ENCODE assay signal across 27 cellular contexts in the genomic region with DNA sequence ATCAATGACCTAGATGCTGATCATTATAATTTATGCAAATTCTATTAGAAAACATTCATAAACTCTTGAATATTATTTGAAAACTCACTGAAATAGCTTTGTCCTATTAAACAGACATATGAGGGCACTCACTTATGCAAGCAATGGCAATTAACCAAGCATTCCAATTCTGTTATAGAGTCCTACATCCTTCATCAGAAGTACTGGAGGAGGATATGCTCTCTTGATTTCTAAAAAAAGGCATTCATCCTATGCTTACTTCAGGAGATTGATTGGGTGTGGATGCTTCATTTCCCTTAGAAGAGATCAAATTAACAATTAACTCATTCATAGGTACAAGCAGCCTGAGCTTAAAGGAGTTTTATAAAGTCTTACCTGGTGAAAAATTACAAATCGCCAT.
"Had no signal": no experiment of that assay in that cellular context is flagged by ENCODE, and none has a peak within 500 bp of the region (broad histone marks: within the 10 kb centered on the region; RNA-seq: fewer than 3 reads in every experiment).

No MANE protein-coding gene starts in this region.

- H3K4me3 ChIP-seq: coronary artery, dorsolateral prefrontal cortex, esophagus muscularis mucosa, gastrocnemius medialis, heart left ventricle had no signal

- DNase-seq: activated CD4-positive, alpha-beta memory T cell treated with anti-CD3 and anti-CD28 coated beads, Interleukin-2, amount 10 ng/mL, durations not matched to agents 7 days and 5 days; activated CD4-positive, alpha-beta T cell treated with anti-CD3 and anti-CD28 coated beads for 36 hours; activated CD4-positive, alpha-beta T cell treated with anti-CD3 and anti-CD28 coated beads, Interleukin-2, amount 10 ng/mL, durations not matched to agents 7 days and 5 days; activated CD4-positive, alpha-beta T cell treated with anti-CD3 and anti-CD28 coated beads, Interleukin-2, amount 50 U/mL, for 4 hours; activated CD4-positive, CD25-positive, alpha-beta regulatory T cell; activated CD4-positive, CD25-positive, alpha-beta regulatory T cell treated with anti-CD3 and anti-CD28 coated beads, Interleukin-2, amount 50 U/mL, for 72 hours; activated CD8-positive, alpha-beta memory T cell treated with anti-CD3 and anti-CD28 coated beads, Interleukin-2, amount 50 U/mL, for 48 hours; activated gamma-delta T cell treated with Interleukin-2 at 50 U/mL for 16 hours; activated naive CD4-positive, alpha-beta T cell treated with anti-CD3 and anti-CD28 coated beads, Interleukin-2, amount 50 U/mL, for 16 hours; activated naive CD4-positive, alpha-beta T cell treated with Interleukin-2 at 50 U/mL for 16 hours; activated T-cell treated with anti-CD3 and anti-CD28 coated beads for 4 hours; activated T-cell treated with anti-CD3 and anti-CD28 coated beads, Interleukin-2, amount 50 U/mL, for 24 hours; activated T-cell treated with anti-CD3 and anti-CD28 coated beads, Interleukin-2, amount 50 U/mL, for 72 hours; amniotic stem cell; anterior cingulate cortex; brain microvascular endothelial cell; dorsolateral prefrontal cortex; effector memory CD4-positive, alpha-beta T cell; endodermal cell; erythroblast; foreskin keratinocyte; gastrocnemius medialis; glutamatergic neuron; heart left ventricle; T-helper 2 cell had no signal
